ENCODE assay signal across 3 cellular contexts in the genomic region with DNA sequence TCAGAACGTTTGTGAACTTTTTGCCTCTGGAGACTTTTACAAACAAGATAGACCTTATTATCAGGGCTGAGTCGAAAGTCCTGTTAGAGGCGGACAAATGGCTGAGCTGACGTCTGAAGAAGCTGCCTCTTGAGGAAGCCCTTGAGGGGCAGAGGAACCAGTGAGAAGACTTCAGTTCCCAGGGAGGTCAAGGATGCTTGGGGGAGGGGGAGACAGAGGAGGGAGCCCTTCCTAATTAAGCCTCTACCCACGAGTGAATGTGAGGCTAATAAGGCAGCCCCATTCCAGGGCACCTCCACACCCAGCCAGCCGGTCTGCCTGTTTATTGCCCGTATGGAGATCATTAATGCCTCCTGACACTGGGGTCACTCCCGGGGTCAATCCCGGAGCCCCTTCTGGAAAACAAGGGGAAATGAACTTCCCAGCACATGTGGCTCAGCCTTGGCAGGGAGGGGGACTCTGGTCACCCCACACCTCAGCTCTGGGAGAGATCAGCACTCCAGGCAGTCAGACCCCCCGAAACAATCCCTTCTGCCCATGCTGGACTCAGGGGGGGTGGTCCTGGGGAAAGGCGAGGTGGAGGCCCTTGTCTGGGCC.
TF ChIP-seq lines count a peak whose summit lies in the region.

No MANE protein-coding gene starts in this region.

TF ChIP-seq in SK-N-SH, 30 proteins besides CTCF, POLR2A, EP300 and RAD21:
- TF ChIP-seq POLR2AphosphoS5 (IDR thresholded peaks at IDR 0.05; ENCODE audit: low read depth, low read length) (no peak), RXRA (IDR thresholded peaks at IDR 0.05; ENCODE audit: borderline replicate concordance, low read depth) (no peak), GABPA (IDR thresholded peaks at IDR 0.05; ENCODE audit: low read depth) (no peak), SMC3 (IDR thresholded peaks at IDR 0.05; ENCODE audit: low read depth, low read length) (no peak), GATA2 (CRISPR knock-in tag; IDR thresholded peaks at IDR 0.05) (no peak), ELF1 (IDR thresholded peaks at IDR 0.05) (no peak), MXI1 (IDR thresholded peaks at IDR 0.05; ENCODE audit: low read depth, low read length) (no peak), MEF2A (IDR thresholded peaks at IDR 0.05; ENCODE audit: borderline replicate concordance, low read depth) (no peak), TEAD4 (IDR thresholded peaks at IDR 0.05; ENCODE audit: borderline replicate concordance, insufficient read depth) (no peak), FOXM1 (IDR thresholded peaks at IDR 0.05; ENCODE audit: low read depth) (no peak)
- TF ChIP-seq, protein P1, sequence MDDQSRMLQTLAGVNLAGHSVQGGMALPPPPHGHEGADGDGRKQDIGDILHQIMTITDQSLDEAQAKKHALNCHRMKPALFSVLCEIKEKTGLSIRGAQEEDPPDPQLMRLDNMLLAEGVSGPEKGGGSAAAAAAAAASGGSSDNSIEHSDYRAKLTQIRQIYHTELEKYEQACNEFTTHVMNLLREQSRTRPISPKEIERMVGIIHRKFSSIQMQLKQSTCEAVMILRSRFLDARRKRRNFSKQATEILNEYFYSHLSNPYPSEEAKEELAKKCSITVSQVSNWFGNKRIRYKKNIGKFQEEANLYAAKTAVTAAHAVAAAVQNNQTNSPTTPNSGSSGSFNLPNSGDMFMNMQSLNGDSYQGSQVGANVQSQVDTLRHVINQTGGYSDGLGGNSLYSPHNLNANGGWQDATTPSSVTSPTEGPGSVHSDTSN (IDR thresholded peaks at IDR 0.05): no peak
- TF ChIP-seq, protein P2, sequence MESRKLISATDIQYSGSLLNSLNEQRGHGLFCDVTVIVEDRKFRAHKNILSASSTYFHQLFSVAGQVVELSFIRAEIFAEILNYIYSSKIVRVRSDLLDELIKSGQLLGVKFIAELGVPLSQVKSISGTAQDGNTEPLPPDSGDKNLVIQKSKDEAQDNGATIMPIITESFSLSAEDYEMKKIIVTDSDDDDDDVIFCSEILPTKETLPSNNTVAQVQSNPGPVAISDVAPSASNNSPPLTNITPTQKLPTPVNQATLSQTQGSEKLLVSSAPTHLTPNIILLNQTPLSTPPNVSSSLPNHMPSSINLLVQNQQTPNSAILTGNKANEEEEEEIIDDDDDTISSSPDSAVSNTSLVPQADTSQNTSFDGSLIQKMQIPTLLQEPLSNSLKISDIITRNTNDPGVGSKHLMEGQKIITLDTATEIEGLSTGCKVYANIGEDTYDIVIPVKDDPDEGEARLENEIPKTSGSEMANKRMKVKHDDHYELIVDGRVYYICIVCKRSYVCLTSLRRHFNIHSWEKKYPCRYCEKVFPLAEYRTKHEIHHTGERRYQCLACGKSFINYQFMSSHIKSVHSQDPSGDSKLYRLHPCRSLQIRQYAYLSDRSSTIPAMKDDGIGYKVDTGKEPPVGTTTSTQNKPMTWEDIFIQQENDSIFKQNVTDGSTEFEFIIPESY (IDR thresholded peaks at IDR 0.05; ENCODE audit: borderline replicate concordance, low read depth): no peak
- TF ChIP-seq, protein P3, sequence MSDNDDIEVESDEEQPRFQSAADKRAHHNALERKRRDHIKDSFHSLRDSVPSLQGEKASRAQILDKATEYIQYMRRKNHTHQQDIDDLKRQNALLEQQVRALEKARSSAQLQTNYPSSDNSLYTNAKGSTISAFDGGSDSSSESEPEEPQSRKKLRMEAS (IDR thresholded peaks at IDR 0.05; ENCODE audit: low read depth): no peak
- TF ChIP-seq, protein P4, sequence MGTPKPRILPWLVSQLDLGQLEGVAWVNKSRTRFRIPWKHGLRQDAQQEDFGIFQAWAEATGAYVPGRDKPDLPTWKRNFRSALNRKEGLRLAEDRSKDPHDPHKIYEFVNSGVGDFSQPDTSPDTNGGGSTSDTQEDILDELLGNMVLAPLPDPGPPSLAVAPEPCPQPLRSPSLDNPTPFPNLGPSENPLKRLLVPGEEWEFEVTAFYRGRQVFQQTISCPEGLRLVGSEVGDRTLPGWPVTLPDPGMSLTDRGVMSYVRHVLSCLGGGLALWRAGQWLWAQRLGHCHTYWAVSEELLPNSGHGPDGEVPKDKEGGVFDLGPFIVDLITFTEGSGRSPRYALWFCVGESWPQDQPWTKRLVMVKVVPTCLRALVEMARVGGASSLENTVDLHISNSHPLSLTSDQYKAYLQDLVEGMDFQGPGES (IDR thresholded peaks at IDR 0.05; ENCODE audit: low read depth, low read length): no peak

TF ChIP-seq in SK-N-SH treated with all-trans-retinoic acid at 6 μM for 48 hours, 23 proteins besides CTCF, POLR2A, EP300 and RAD21:
- no peak for TF ChIP-seq ESRRG (CRISPR knock-in tag; IDR thresholded peaks at IDR 0.05)

TF ChIP-seq in K562, 482 proteins besides CTCF, POLR2A, EP300 and RAD21:
- TF ChIP-seq ZNF707 (CRISPR knock-in tag; conservative IDR thresholded peaks at IDR 0.05) (no peak), POLR2AphosphoS5 (IDR thresholded peaks at IDR 0.05; ENCODE audit: control insufficient read depth, insufficient read depth, low read depth, low read length) (no peak)
- TF ChIP-seq, protein P5, sequence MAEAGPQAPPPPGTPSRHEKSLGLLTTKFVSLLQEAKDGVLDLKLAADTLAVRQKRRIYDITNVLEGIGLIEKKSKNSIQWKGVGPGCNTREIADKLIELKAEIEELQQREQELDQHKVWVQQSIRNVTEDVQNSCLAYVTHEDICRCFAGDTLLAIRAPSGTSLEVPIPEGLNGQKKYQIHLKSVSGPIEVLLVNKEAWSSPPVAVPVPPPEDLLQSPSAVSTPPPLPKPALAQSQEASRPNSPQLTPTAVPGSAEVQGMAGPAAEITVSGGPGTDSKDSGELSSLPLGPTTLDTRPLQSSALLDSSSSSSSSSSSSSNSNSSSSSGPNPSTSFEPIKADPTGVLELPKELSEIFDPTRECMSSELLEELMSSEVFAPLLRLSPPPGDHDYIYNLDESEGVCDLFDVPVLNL (CRISPR knock-in tag; IDR thresholded peaks at IDR 0.05; ENCODE audit: low read depth): no peak
